In genomic region chr14:68978550-68978911, GRCh38 we compare ENCODE assay signal across 8 cellular contexts. TPM values are rescaled to one million over a fixed set of nuclear protein-coding genes. Genes with fewer than 3 reads are reported as not detected.
DNase-seq lines count a peak whose midpoint lies in the region; ATAC-seq, FAIRE-seq and TF ChIP-seq lines count a peak whose summit lies in the region.

No MANE protein-coding gene starts in this region.

- H2AFZ ChIP-seq in Loucy (ENCODE audit: low read length): peak overlapping the region; percentile 34

- peaks cover 32% of the 10 kb centered on the region for H3K27me3 Mint-ChIP-seq in activated CD4-positive, alpha-beta memory T cell treated with anti-CD3 and anti-CD28 coated beads, Interleukin-2, amount 10 ng/mL, durations not matched to agents 7 days and 5 days
- H3K27me3 Mint-ChIP-seq in endothelial cell (ENCODE audit: unreplicated experiment): peaks cover 26% of the 10 kb centered on the region

- H3K4me3 Mint-ChIP-seq in activated CD4-positive, alpha-beta memory T cell treated with anti-CD3 and anti-CD28 coated beads, Interleukin-2, amount 10 ng/mL, durations not matched to agents 7 days and 5 days: peak overlapping the region; percentile 79
- H3K4me3 Mint-ChIP-seq in endothelial cell (ENCODE audit: unreplicated experiment): peak overlapping the region; percentile 93

- CTCF ChIA-PET in activated CD4-positive, alpha-beta memory T cell treated with anti-CD3 and anti-CD28 coated beads, Interleukin-2, amount 10 ng/mL, durations not matched to agents 7 days and 5 days (lab: Charles Lee): interaction anchor here (1.0 to 1.7 kb wide), 4 partner anchors 18 to 129 kb away, joined by 3 to 8 read pairs (median 5); no protein-coding TSS in a partner anchor

- peaks cover 12% of the 10 kb centered on the region for H3K9me3 Mint-ChIP-seq in activated CD4-positive, alpha-beta memory T cell treated with anti-CD3 and anti-CD28 coated beads, Interleukin-2, amount 10 ng/mL, durations not matched to agents 7 days and 5 days
- no peaks in the 10 kb centered on the region for H3K9me3 Mint-ChIP-seq in endothelial cell (ENCODE audit: unreplicated experiment)

- H3K4me1 Mint-ChIP-seq in activated CD4-positive, alpha-beta memory T cell treated with anti-CD3 and anti-CD28 coated beads, Interleukin-2, amount 10 ng/mL, durations not matched to agents 7 days and 5 days: peaks cover 27% of the 10 kb centered on the region
- peaks cover 38% of the 10 kb centered on the region for H3K4me1 Mint-ChIP-seq in endothelial cell (ENCODE audit: unreplicated experiment)

- peak; percentile 45 for DNase-seq in activated CD4-positive, alpha-beta memory T cell treated with anti-CD3 and anti-CD28 coated beads, Interleukin-2, amount 10 ng/mL, durations not matched to agents 7 days and 5 days
- peak; percentile 71 for DNase-seq in endothelial cell (ENCODE audit: low spot score)
- DNase-seq in myocyte (ENCODE audit: low read depth): peak; percentile 67
- peak; percentile 78 for DNase-seq in urothelium cell line (ENCODE audit: low spot score)
- no peak for DNase-seq in hippocampal formation (lab: John Stamatoyannopoulos, UW)

- ATAC-seq in GM18870 (IDR thresholded peaks at IDR 0.05; ENCODE audit: unreplicated experiment): no peak

- peak overlapping the region; percentile 98 for H3K4me2 ChIP-seq in Loucy (ENCODE audit: low read depth, low read length, poor library complexity, severe bottlenecking)

- no peaks in the 10 kb centered on the region for H3F3A ChIP-seq in Loucy (ENCODE audit: low read depth)

- H3K4me3 ChIP-seq in GM08714 (ENCODE audit: low read length): peak overlapping the region; percentile 90
- H3K4me3 ChIP-seq in Loucy (ENCODE audit: low read length, poor library complexity, severe bottlenecking): peak overlapping the region; percentile 100

- H3K9me3 ChIP-seq in Loucy (ENCODE audit: insufficient read depth, low read depth, low read length): no peaks in the 10 kb centered on the region; the same call in 1 of the 2 replicates

- H3K79me2 ChIP-seq in Loucy (ENCODE audit: insufficient read depth, low read length): peaks cover 50% of the 10 kb centered on the region

- peaks cover 7% of the 10 kb centered on the region for H3K27me3 ChIP-seq in Loucy (ENCODE audit: insufficient read depth, low read length, poor library complexity, severe bottlenecking)

- POLR2A ChIA-PET in activated CD4-positive, alpha-beta memory T cell treated with anti-CD3 and anti-CD28 coated beads, Interleukin-2, amount 10 ng/mL, durations not matched to agents 7 days and 5 days (lab: Charles Lee): interaction anchor here (1.1 kb wide), 3 partner anchors 8 to 17 kb away, joined by 3 to 5 read pairs (median 4); no protein-coding TSS in a partner anchor

- peaks cover 39% of the 10 kb centered on the region for H4K20me1 ChIP-seq in Loucy (ENCODE audit: insufficient read depth, low read length, poor library complexity, severe bottlenecking)

- H3K4me1 ChIP-seq in Loucy (ENCODE audit: insufficient read depth, low read length, poor library complexity, severe bottlenecking): peaks cover 34% of the 10 kb centered on the region

- peak overlapping the region; percentile 96 for H3K9ac ChIP-seq in Loucy (ENCODE audit: low read depth, low read length, poor library complexity, severe bottlenecking)

- peaks cover 25% of the 10 kb centered on the region for H3K36me3 Mint-ChIP-seq in activated CD4-positive, alpha-beta memory T cell treated with anti-CD3 and anti-CD28 coated beads, Interleukin-2, amount 10 ng/mL, durations not matched to agents 7 days and 5 days (ENCODE audit: low read depth)
- peaks cover 12% of the 10 kb centered on the region for H3K36me3 Mint-ChIP-seq in endothelial cell (ENCODE audit: low read depth, unreplicated experiment)

- H3K36me3 ChIP-seq in Loucy (ENCODE audit: insufficient read depth, low read length): peaks cover 12% of the 10 kb centered on the region

- H3K9me2 ChIP-seq in Loucy (replicated peaks; ENCODE audit: low read depth, low read length): no peaks in the 10 kb centered on the region

- no peak overlapping the region for H3K27ac Mint-ChIP-seq in activated CD4-positive, alpha-beta memory T cell treated with anti-CD3 and anti-CD28 coated beads, Interleukin-2, amount 10 ng/mL, durations not matched to agents 7 days and 5 days
- peak overlapping the region; percentile 94 for H3K27ac Mint-ChIP-seq in endothelial cell (ENCODE audit: unreplicated experiment)

- FAIRE-seq in urothelium cell line (lab: Jason Lieb, UNC): no peak

- TF ChIP-seq CTCF in Loucy (conservative IDR thresholded peaks at IDR 0.05; ENCODE audit: low read length) (no peak), endothelial cell (IDR thresholded peaks at IDR 0.05; ENCODE audit: unreplicated experiment) (no peak)

RNA-seq across cellular contexts. Expression of gene ACTN1, which starts 0.6 kb away (rescaled TPM):
- 10 to 100 TPM; 34.7 to 37.1 TPM for total RNA-seq in activated CD4-positive, alpha-beta memory T cell treated with anti-CD3 and anti-CD28 coated beads, Interleukin-2, amount 10 ng/mL, durations not matched to agents 7 days and 5 days
- total RNA-seq in endothelial cell (ENCODE audit: unreplicated experiment): 130 TPM
- total RNA-seq in myocyte: 171 and 188 TPM in 2 replicates
- polyA plus RNA-seq in myocyte (2012): 773 TPM

Comparison
In these comparisons a context has a peak if more than half of its experiments do, and no peak if none do; other contexts are left out.
1. DNase-seq: peak in activated CD4-positive, alpha-beta memory T cell treated with anti-CD3 and anti-CD28 coated beads, Interleukin-2, amount 10 ng/mL, durations not matched to agents 7 days and 5 days (single experiment), endothelial cell (single experiment), myocyte (single experiment) and urothelium cell line (single experiment); none in hippocampal formation (0 of 2).